8 cellular contexts compared by ENCODE assay signal in genomic region chr1:38873027-38873969, GRCh38. TPM values are rescaled to one million over a fixed set of nuclear protein-coding genes. Genes with fewer than 3 reads are reported as not detected.
DNase-seq lines count a peak whose midpoint lies in the region; TF ChIP-seq lines count a peak whose summit lies in the region.

TSS of gene MYCBP (minus strand) at chr1:38873348. CDS start at chr1:38873305, 43 bp downstream.

- TF ChIP-seq CTCF in fibroblast of the aortic adventitia (IDR thresholded peaks at IDR 0.05; ENCODE audit: insufficient read depth, low read length): peak; percentile 13
- TF ChIP-seq CTCF in nephron (IDR thresholded peaks at IDR 0.05; ENCODE audit: unreplicated experiment in 3 of 3): no peak

- no peaks in the 10 kb centered on the region for H3K27me3 ChIP-seq in H7 (ENCODE audit: control insufficient read depth, insufficient read depth, low read length)

- peak within 1 kb of the TSS; percentile 72 to 88 (median 84) for H3K27ac Mint-ChIP-seq in nephron
- peak within 1 kb of the TSS; percentile 81 for H3K27ac Mint-ChIP-seq in stimulated activated naive CD8-positive, alpha-beta T cell treated with anti-CD3 and anti-CD28 coated beads, Interleukin-15, Interleukin-2, amounts not matched to agents 100 ng/mL and 50 ng/mL, for 24 hours

- H3K4me3 Mint-ChIP-seq in nephron: peak within 1 kb of the TSS; percentile 95 to 97 (median 95)
- peak within 1 kb of the TSS; percentile 93 for H3K4me3 Mint-ChIP-seq in stimulated activated naive CD8-positive, alpha-beta T cell treated with anti-CD3 and anti-CD28 coated beads, Interleukin-15, Interleukin-2, amounts not matched to agents 100 ng/mL and 50 ng/mL, for 24 hours

- no peaks in the 10 kb centered on the region for H3K9me3 Mint-ChIP-seq in nephron
- no peaks in the 10 kb centered on the region for H3K9me3 Mint-ChIP-seq in stimulated activated naive CD8-positive, alpha-beta T cell treated with anti-CD3 and anti-CD28 coated beads, Interleukin-15, Interleukin-2, amounts not matched to agents 100 ng/mL and 50 ng/mL, for 24 hours

- no peaks in the 10 kb centered on the region for H3K36me3 ChIP-seq in H7 (replicated peaks; ENCODE audit: control insufficient read depth, insufficient read depth, low read length)

- peaks cover 3% of the 10 kb centered on the region for H3K36me3 Mint-ChIP-seq in nephron (ENCODE audit: low read depth)
- peaks cover 15% of the 10 kb centered on the region for H3K36me3 Mint-ChIP-seq in stimulated activated naive CD8-positive, alpha-beta T cell treated with anti-CD3 and anti-CD28 coated beads, Interleukin-15, Interleukin-2, amounts not matched to agents 100 ng/mL and 50 ng/mL, for 24 hours (ENCODE audit: low read depth)

- H3K27me3 Mint-ChIP-seq in nephron (ENCODE audit: low read depth): no peaks in the 10 kb centered on the region
- no peaks in the 10 kb centered on the region for H3K27me3 Mint-ChIP-seq in stimulated activated naive CD8-positive, alpha-beta T cell treated with anti-CD3 and anti-CD28 coated beads, Interleukin-15, Interleukin-2, amounts not matched to agents 100 ng/mL and 50 ng/mL, for 24 hours

- H3K4me1 Mint-ChIP-seq in nephron: peaks cover 21% of the 10 kb centered on the region
- H3K4me1 Mint-ChIP-seq in stimulated activated naive CD8-positive, alpha-beta T cell treated with anti-CD3 and anti-CD28 coated beads, Interleukin-15, Interleukin-2, amounts not matched to agents 100 ng/mL and 50 ng/mL, for 24 hours (ENCODE audit: low read depth): peaks cover 28% of the 10 kb centered on the region

- DNase-seq in ELF-1 (ENCODE audit: low read depth, low spot score) (peak; percentile 98), H7 (peak; percentile 99), M059J (ENCODE audit: low read depth) (peak; percentile 96), SHP77 (lab: John Stamatoyannopoulos, UW) (peak; percentile 89 to 92), fibroblast of the aortic adventitia (ENCODE audit: low read depth) (peak; percentile 94)
- DNase-seq in activated effector memory CD4-positive, alpha-beta T cell treated with Interleukin-2 at 50 U/mL for 16 hours: peak; percentile 97

- H3K4me3 ChIP-seq in H7 (ENCODE audit: insufficient read depth, low read depth, low read length) (peak within 1 kb of the TSS; percentile 93), fibroblast of the aortic adventitia (ENCODE audit: low read depth, low read length) (peak within 1 kb of the TSS; percentile 77)

RNA-seq across cellular contexts. Expression of gene MYCBP, which starts in this region (rescaled TPM):
- total RNA-seq in H7 (2014; rRNA removed; shearing (Covaris generic)): 43.1 and 55.5 TPM in 2 replicates
- total RNA-seq in M059J (2014; rRNA removed; shearing (Covaris generic)): 57.7 and 70.7 TPM in 2 replicates
- total RNA-seq in fibroblast of the aortic adventitia (ENCODE audit: low replicate concordance): 8.9 and 10.5 TPM in 2 replicates

Comparison
In these comparisons a context has a peak if more than half of its experiments do, and no peak if none do; other contexts are left out.
1. Peak in every context shown above with its lines: DNase-seq and H3K4me3 ChIP-seq.